ENCODE assay signal across 20 cellular contexts in the genomic region with DNA sequence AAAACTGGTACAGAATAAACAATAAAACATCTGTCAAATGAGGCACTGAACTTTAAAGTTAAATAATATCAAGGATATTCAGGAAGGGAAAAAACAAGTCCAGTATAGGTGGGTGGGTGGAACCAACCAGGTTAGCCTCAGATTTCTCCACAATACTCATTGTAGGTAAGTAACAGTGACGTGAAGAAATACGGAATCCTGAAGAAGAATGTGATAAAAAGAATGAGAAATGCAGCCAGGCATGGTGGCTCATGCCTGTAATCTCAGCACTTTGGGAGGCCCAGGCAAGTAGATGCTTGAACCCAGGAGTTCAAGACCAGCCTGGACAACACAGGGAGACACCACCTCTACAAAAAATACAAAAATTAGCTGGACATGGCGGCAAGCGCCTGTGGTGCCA. TPM values are rescaled to one million over a fixed set of nuclear protein-coding genes. Genes with fewer than 3 reads are reported as not detected.
A peak's percentile ranks its signal among the peaks of the same experiment; 100 is the strongest.
DNase-seq lines count a peak whose midpoint lies in the region; ATAC-seq and TF ChIP-seq lines count a peak whose summit lies in the region.
"Had no signal": no experiment of that assay in that cellular context is flagged by ENCODE, and none has a peak within 500 bp of the region (broad histone marks: within the 10 kb centered on the region; RNA-seq: fewer than 3 reads in every experiment).

No MANE protein-coding gene starts in this region.

- H3K79me2 ChIP-seq in GM23338 (replicated peaks; ENCODE audit: insufficient read depth): peaks cover 100% of the 10 kb centered on the region
- peaks cover 20% of the 10 kb centered on the region for H3K79me2 ChIP-seq in trophoblast cell (ENCODE audit: control insufficient read depth, insufficient read depth, low read length, poor library complexity)

- WGBS in trophoblast cell (ENCODE audit: extremely low coverage, insufficient coverage, insufficient read length): no CpG with 5 or more reads among the region's 4 CpGs

- H4K91ac ChIP-seq in trophoblast cell (ENCODE audit: low read depth, low read length): no peak overlapping the region

- H3K4ac ChIP-seq in trophoblast cell (ENCODE audit: low read depth, low read length): peak overlapping the region; percentile 99

- no peak for DNase-seq in GM23338 (ENCODE audit: low spot score)
- DNase-seq in RWPE1 (ENCODE audit: low spot score): no peak
- DNase-seq in epithelial cell of prostate (ENCODE audit: low read depth, low spot score): no peak
- peak; percentile 22 to 71 for DNase-seq in trophoblast cell
- DNase-seq in NCI-H1417 treated with DMSO at 0.1 percent for 48 hours (lab: John Stamatoyannopoulos, UW): no peak
- no peak for DNase-seq in activated CD4-positive, alpha-beta T cell treated with anti-CD3 and anti-CD28 coated beads for 48 hours
- DNase-seq in T-helper 2 cell: no peak
- DNase-seq: CD4-positive, alpha-beta T cell; DMS153; GDM1; GOT3; KG1; MV-4-11; NCI-H1417; NCI-H187 treated with DMSO at 0.1 percent for 48 hours; NCI-H226; NCI-H526; PC-3; RPMI8226 had no signal

- no peaks in the 10 kb centered on the region for H3K9me3 Mint-ChIP-seq in GM23338
- H3K9me3 Mint-ChIP-seq: CD4-positive, alpha-beta T cell had no signal

- H4K12ac ChIP-seq in trophoblast cell (ENCODE audit: low read depth, low read length): no peak overlapping the region

- no peak overlapping the region for H3K14ac ChIP-seq in trophoblast cell (ENCODE audit: low read length)

- H3K27me3 Mint-ChIP-seq in GM23338 (ENCODE audit: insufficient read depth, low read depth, poor library complexity): peaks cover 2% of the 10 kb centered on the region
- H3K27me3 Mint-ChIP-seq: CD4-positive, alpha-beta T cell had no signal

- H3K4me3 ChIP-seq in GM23338 (no peak overlapping the region), trophoblast cell (ENCODE audit: low read depth, low read length) (no peak overlapping the region)
- H3K4me3 ChIP-seq: A549 had no signal

- no peak overlapping the region for H2BK12ac ChIP-seq in trophoblast cell (ENCODE audit: low read length)

- peaks cover 8% of the 10 kb centered on the region; the same call in 2 of the 3 replicates for H3K36me3 Mint-ChIP-seq in GM23338 (ENCODE audit: low read depth)

- H3K79me1 ChIP-seq in trophoblast cell (ENCODE audit: low read length): peaks cover 3% of the 10 kb centered on the region

- no peak overlapping the region for H4K8ac ChIP-seq in trophoblast cell (ENCODE audit: low read depth, low read length)

- no peak overlapping the region for H2BK5ac ChIP-seq in trophoblast cell (ENCODE audit: low read depth, low read length, poor library complexity)

- H3K23ac ChIP-seq in trophoblast cell (ENCODE audit: low read length): no peak overlapping the region

- peaks cover 36% of the 10 kb centered on the region for H3K4me1 ChIP-seq in GM23338 (ENCODE audit: insufficient read depth)
- H3K4me1 ChIP-seq in trophoblast cell (ENCODE audit: control insufficient read depth in 1 of 2, insufficient read depth in 2 of 2, low read length in 2 of 2): peaks cover 5 to 8% of the 10 kb centered on the region in 2 experiments

- H2AFZ ChIP-seq in GM23338: no peak overlapping the region
- no peak overlapping the region for H2AFZ ChIP-seq in trophoblast cell (ENCODE audit: insufficient read depth, low read length, poor library complexity)

- peaks cover 58% of the 10 kb centered on the region for H3K4me1 Mint-ChIP-seq in GM23338

- H3K27me3 ChIP-seq in GM23338 (ENCODE audit: insufficient read depth) (no peaks in the 10 kb centered on the region), trophoblast cell (ENCODE audit: insufficient read depth, low read length) (no peaks in the 10 kb centered on the region)

- no peak overlapping the region for H3K4me3 Mint-ChIP-seq in GM23338
- H3K4me3 Mint-ChIP-seq: CD4-positive, alpha-beta T cell had no signal

- H3F3A ChIP-seq in GM23338 (replicated peaks; ENCODE audit: low read depth): no peaks in the 10 kb centered on the region

- H3K36me3 ChIP-seq in GM23338 (ENCODE audit: insufficient read depth) (no peaks in the 10 kb centered on the region), trophoblast cell (ENCODE audit: control insufficient read depth in 1 of 2, insufficient read depth in 2 of 2, low read length in 2 of 2) (peaks cover 2 to 7% of the 10 kb centered on the region in 2 experiments)

- H3K9me3 ChIP-seq in trophoblast cell (ENCODE audit: insufficient read depth, low read depth, low read length): no peaks in the 10 kb centered on the region
- H3K9me3 ChIP-seq: A549 had no signal

- no peak overlapping the region for H2BK120ac ChIP-seq in trophoblast cell (ENCODE audit: insufficient read depth, low read length, poor library complexity)

- H3K4me2 ChIP-seq in GM23338 (no peak overlapping the region), trophoblast cell (ENCODE audit: low read length) (no peak overlapping the region)

- H3K27ac Mint-ChIP-seq in GM23338: peak overlapping the region; percentile 76; the same call in 1 of the 2 replicates
- H3K27ac Mint-ChIP-seq: CD4-positive, alpha-beta T cell had no signal

- peak overlapping the region; percentile 10; the same call in 1 of the 2 replicates for H3K27ac ChIP-seq in GM23338 (ENCODE audit: low read depth)
- peak overlapping the region; percentile 47; the same call in 1 of the 2 replicates for H3K27ac ChIP-seq in RWPE1
- H3K27ac ChIP-seq in epithelial cell of prostate: peak overlapping the region; percentile 54
- H3K27ac ChIP-seq in trophoblast cell (ENCODE audit: low read depth, low read length): no peak overlapping the region
- H3K27ac ChIP-seq: A549 had no signal

- no peak overlapping the region for H3K9ac ChIP-seq in trophoblast cell (ENCODE audit: low read length)

- CTCF ChIA-PET in RWPE1 (lab: Yijun Ruan, JAX): interaction anchor here (0.7 to 1.3 kb wide), 2 partner anchors 94 to 118 kb away, joined by 3 to 4 read pairs; no protein-coding TSS in a partner anchor

- H4K20me1 ChIP-seq in GM23338 (replicated peaks; ENCODE audit: insufficient read depth): peaks cover 81% of the 10 kb centered on the region

- no peaks in the 10 kb centered on the region for H3K9me2 ChIP-seq in GM23338 (ENCODE audit: insufficient read depth)

- no peak for ATAC-seq in GM23338
- ATAC-seq: PC-3 had no signal

- POLR2A ChIA-PET in RWPE1 (lab: Yijun Ruan, JAX; ENCODE audit: low non-redundant PET): no interaction called here

- TF ChIP-seq CTCF in GM23338 (conservative IDR thresholded peaks at IDR 0.05; ENCODE audit: low read depth in 2 of 2) (no peak), RWPE1 (conservative IDR thresholded peaks at IDR 0.05; ENCODE audit: low read depth) (no peak)

- H2AK5ac ChIP-seq in trophoblast cell (ENCODE audit: low read length): no peak overlapping the region

- H3K18ac ChIP-seq in trophoblast cell (ENCODE audit: low read length): no peak overlapping the region

TF ChIP-seq in GM23338, 12 proteins besides CTCF, POLR2A, EP300 and RAD21 (continues in another document):
- TF ChIP-seq NANOG (IDR thresholded peaks at IDR 0.05; ENCODE audit: borderline replicate concordance): no peak
- TF ChIP-seq EZH2phosphoT487 (IDR thresholded peaks at IDR 0.05; ENCODE audit: unreplicated experiment): no peak
- TF ChIP-seq ZNF331 (CRISPR knock-in tag; IDR thresholded peaks at IDR 0.05; ENCODE audit: low read depth): no peak
- TF ChIP-seq EZH2 (IDR thresholded peaks at IDR 0.05; ENCODE audit: low read depth, unreplicated experiment): no peak
- no peak for TF ChIP-seq STAT1 (IDR thresholded peaks at IDR 0.05; ENCODE audit: unreplicated experiment)
- TF ChIP-seq ZNF114 (CRISPR knock-in tag; IDR thresholded peaks at IDR 0.05): no peak
- TF ChIP-seq POLR2AphosphoS5 (IDR thresholded peaks at IDR 0.05; ENCODE audit: low read depth): no peak

RNA-seq across cellular contexts. Expression of a gene that starts 47.3 kb away (rescaled TPM):
- total RNA-seq in GM23338 (2014; rRNA removed; shearing (Covaris generic)): 145 and 161 TPM in 2 replicates
- polyA plus RNA-seq in GM23338 (2016; fragmentation: Nextera tagmentation; extraction: Ambion mirVana): 64.2 and 71.9 TPM in 2 replicates
- 225 and 236 TPM in 2 replicates for polyA plus RNA-seq in trophoblast cell (2013)

RNA-seq across cellular contexts. Expression of a gene that starts 55.4 kb away (rescaled TPM):
- 44.4 and 55.2 TPM in 2 replicates for total RNA-seq in GM23338 (2014; rRNA removed; shearing (Covaris generic))
- polyA plus RNA-seq in GM23338 (2016; fragmentation: Nextera tagmentation; extraction: Ambion mirVana): 12.1 and 12.9 TPM in 2 replicates
- polyA plus RNA-seq in trophoblast cell (2013): 20.7 and 20.8 TPM in 2 replicates

Comparison
In these comparisons a context has a peak if more than half of its experiments do, and no peak if none do; other contexts are left out.
1. DNase-seq: peak in trophoblast cell (2 of 2); none in GM23338 (single experiment), RWPE1 (single experiment), epithelial cell of prostate (single experiment), NCI-H1417 treated with DMSO at 0.1 percent for 48 hours (single experiment), activated CD4-positive, alpha-beta T cell treated with anti-CD3 and anti-CD28 coated beads for 48 hours (single experiment) and T-helper 2 cell (0 of 5).